Comparison of ENCODE assay signal across 8 cellular contexts in the genomic region with DNA sequence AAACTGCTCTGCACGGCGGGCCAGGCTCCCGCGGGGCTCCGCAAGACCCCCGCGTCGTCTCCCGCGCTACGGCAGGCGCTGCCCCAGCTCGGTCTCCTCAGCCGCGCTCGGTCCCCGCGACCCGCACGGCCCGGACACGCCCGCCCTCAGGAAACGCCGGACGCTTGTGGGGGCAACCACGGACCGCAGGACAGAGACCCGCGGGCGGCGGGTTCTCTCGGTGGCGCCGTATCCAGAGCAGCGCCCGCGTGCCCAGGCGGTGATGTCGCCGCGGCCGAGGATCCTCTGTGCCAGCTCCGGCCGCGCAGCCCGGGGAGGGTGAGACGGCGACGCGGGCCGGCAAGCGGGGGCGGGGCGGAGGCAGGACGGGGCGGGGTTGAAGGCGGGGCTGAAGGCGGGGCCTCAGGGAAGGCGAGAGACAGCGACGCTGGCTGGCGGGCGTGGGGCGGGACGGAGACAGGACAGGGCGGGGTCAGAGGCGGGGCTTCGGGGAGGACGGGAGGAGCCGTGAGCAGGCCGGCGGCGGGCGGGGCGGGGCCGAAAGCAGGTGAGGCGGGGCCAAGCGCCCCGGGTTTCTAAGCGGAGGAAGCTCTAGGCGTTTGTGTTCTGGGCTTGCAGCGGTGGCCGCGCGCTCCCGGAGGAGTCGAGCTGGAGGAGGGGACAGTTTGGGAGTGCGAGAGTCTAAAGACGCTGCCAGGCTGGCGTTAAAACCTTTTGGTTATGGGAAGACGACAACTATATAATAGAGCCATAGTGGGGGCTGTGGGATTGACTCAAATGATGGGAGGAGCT. TPM values are rescaled to one million over a fixed set of nuclear protein-coding genes. Genes with fewer than 3 reads are reported as not detected.
DNase-seq lines count a peak whose midpoint lies in the region; ATAC-seq, FAIRE-seq and TF ChIP-seq lines count a peak whose summit lies in the region.

A gene (minus strand): TSS at position 289 of the 792 bp plus-strand sequence. CDS start 2,112 bp downstream, outside the sequence.

- H3K4me1 ChIP-seq in duodenal mucosa (ENCODE audit: control insufficient read depth in 1 of 2, insufficient read depth in 2 of 2, low read length in 2 of 2), result peaks cover 6 to 7% of the 10 kb centered on the region in 2 donors

- peaks cover 7% of the 10 kb centered on the region for H3K27me3 Mint-ChIP-seq in activated CD8-positive, alpha-beta T cell treated with anti-CD3 and anti-CD28 coated beads for 36 hours

- H3K36me3 ChIP-seq in duodenal mucosa (ENCODE audit: control insufficient read depth in 1 of 2, insufficient read depth in 2 of 2, low read length in 2 of 2), result no peaks in the 10 kb centered on the region

- H3K9me3 Mint-ChIP-seq in activated CD8-positive, alpha-beta T cell treated with anti-CD3 and anti-CD28 coated beads for 36 hours, result no peaks in the 10 kb centered on the region

- H3K27ac ChIP-seq in duodenal mucosa (ENCODE audit: low read depth, low read length), result peak within 1 kb of the TSS; percentile 13

- ATAC-seq in HG03439 (IDR thresholded peaks at IDR 0.05; ENCODE audit: unreplicated experiment), result peak; percentile 96
- peak; percentile 99 for ATAC-seq in activated CD8-positive, alpha-beta T cell treated with anti-CD3 and anti-CD28 coated beads for 36 hours

- FAIRE-seq in GM19239 (lab: Jason Lieb, UNC), result peak; percentile 57

- CTCF ChIA-PET in activated CD8-positive, alpha-beta T cell treated with anti-CD3 and anti-CD28 coated beads for 36 hours (lab: Charles Lee), result interaction anchor here (1.0 to 1.7 kb wide), 3 partner anchors 10 to 257 kb away, joined by 3 read pairs; no protein-coding TSS in a partner anchor

- peak within 1 kb of the TSS; percentile 92 for H3K4me3 Mint-ChIP-seq in activated CD8-positive, alpha-beta T cell treated with anti-CD3 and anti-CD28 coated beads for 36 hours

- peaks cover 0 to 11% of the 10 kb centered on the region in 2 donors for H3K27me3 ChIP-seq in duodenal mucosa (ENCODE audit: control insufficient read depth in 1 of 2, insufficient read depth in 2 of 2, low read length in 2 of 2)

- H3K4me1 Mint-ChIP-seq in activated CD8-positive, alpha-beta T cell treated with anti-CD3 and anti-CD28 coated beads for 36 hours (ENCODE audit: low read depth), result peaks cover 13% of the 10 kb centered on the region

- no peaks in the 10 kb centered on the region for H3K36me3 Mint-ChIP-seq in activated CD8-positive, alpha-beta T cell treated with anti-CD3 and anti-CD28 coated beads for 36 hours (ENCODE audit: low read depth)

- peak within 1 kb of the TSS; percentile 48 to 67 for H3K9ac ChIP-seq in duodenal mucosa (ENCODE audit: low read depth in 1 of 2, low read length in 2 of 2)

- TF ChIP-seq POLR2A in lower leg skin (IDR thresholded peaks at IDR 0.05), result no peak

- 1% methylated on average over 33 to 48 of the region's 92 CpGs for WGBS in lower leg skin, 2 donors

- POLR2A ChIA-PET in activated CD8-positive, alpha-beta T cell treated with anti-CD3 and anti-CD28 coated beads for 36 hours (lab: Charles Lee), result interaction anchor here (1.1 to 1.3 kb wide), 2 partner anchors 9 to 63 kb away, joined by 3 read pairs; no protein-coding TSS in a partner anchor

- TF ChIP-seq CTCF in activated CD8-positive, alpha-beta T cell treated with anti-CD3 and anti-CD28 coated beads for 36 hours (IDR thresholded peaks at IDR 0.05), result no peak
- TF ChIP-seq CTCF in lower leg skin (IDR thresholded peaks at IDR 0.05), result no peak

- DNase-seq in AML-193 (lab: John Stamatoyannopoulos, UW), result peak; percentile 78 to 81
- peak; percentile 91 for DNase-seq in GM19239 (ENCODE audit: insufficient read length, low spot score)
- DNase-seq in NCI-H524 (lab: John Stamatoyannopoulos, UW), result peak; percentile 85 to 86
- DNase-seq in activated CD8-positive, alpha-beta T cell treated with anti-CD3 and anti-CD28 coated beads for 36 hours, result peak; percentile 97
- peak; percentile 96 to 100 for DNase-seq in lower leg skin (ENCODE audit: low spot score in 2 of 2)
- DNase-seq in stimulated activated CD4-positive, alpha-beta T cell treated with anti-CD3 and anti-CD28 coated beads, Interleukin-4, amount 100 ng/mL, for 1 hour, result peak; percentile 99

- H3K9me3 ChIP-seq in duodenal mucosa (ENCODE audit: control insufficient read depth in 1 of 2, low read length in 2 of 2), result no peaks in the 10 kb centered on the region

- peak within 1 kb of the TSS; percentile 47 for H3K27ac Mint-ChIP-seq in activated CD8-positive, alpha-beta T cell treated with anti-CD3 and anti-CD28 coated beads for 36 hours

- intact Hi-C loops in activated CD8-positive, alpha-beta T cell treated with anti-CD3 and anti-CD28 coated beads for 36 hours (cut with micrococcal nuclease), result loop anchor here (10.0 kb wide), 1 partner anchor 302 kb away; no protein-coding TSS in a partner anchor
- intact Hi-C loops in lower leg skin (cut with DNase I; ENCODE audit: low total_unique reads), result no loop called here

- peak within 1 kb of the TSS; percentile 70 to 83 for H3K4me3 ChIP-seq in duodenal mucosa (ENCODE audit: low read depth in 1 of 2, low read length in 2 of 2)
- peak within 1 kb of the TSS; percentile 87 for H3K4me3 ChIP-seq in lower leg skin (ENCODE audit: low read depth, poor library complexity, severe bottlenecking)

RNA-seq across cellular contexts. Expression of the gene that starts here (rescaled TPM):
- total RNA-seq in activated CD8-positive, alpha-beta T cell treated with anti-CD3 and anti-CD28 coated beads for 36 hours, result under 1 TPM; 0.09 to 0.13 TPM
- 1 to 10 TPM; 2.9 to 6.3 (median 4.9) TPM for total RNA-seq in lower leg skin

Comparison
In these comparisons a context has a peak if more than half of its experiments do, and no peak if none do; other contexts are left out.
1. Peak in every context shown above with its lines: DNase-seq, ATAC-seq, H3K4me3 ChIP-seq and H3K27ac ChIP-seq.
2. Peak in DNase-seq and ATAC-seq in activated CD8-positive, alpha-beta T cell treated with anti-CD3 and anti-CD28 coated beads for 36 hours; RNA of the gene not detected or under 1 TPM.